Comparison of ENCODE assay signal across 8 cellular contexts in the genomic region with DNA sequence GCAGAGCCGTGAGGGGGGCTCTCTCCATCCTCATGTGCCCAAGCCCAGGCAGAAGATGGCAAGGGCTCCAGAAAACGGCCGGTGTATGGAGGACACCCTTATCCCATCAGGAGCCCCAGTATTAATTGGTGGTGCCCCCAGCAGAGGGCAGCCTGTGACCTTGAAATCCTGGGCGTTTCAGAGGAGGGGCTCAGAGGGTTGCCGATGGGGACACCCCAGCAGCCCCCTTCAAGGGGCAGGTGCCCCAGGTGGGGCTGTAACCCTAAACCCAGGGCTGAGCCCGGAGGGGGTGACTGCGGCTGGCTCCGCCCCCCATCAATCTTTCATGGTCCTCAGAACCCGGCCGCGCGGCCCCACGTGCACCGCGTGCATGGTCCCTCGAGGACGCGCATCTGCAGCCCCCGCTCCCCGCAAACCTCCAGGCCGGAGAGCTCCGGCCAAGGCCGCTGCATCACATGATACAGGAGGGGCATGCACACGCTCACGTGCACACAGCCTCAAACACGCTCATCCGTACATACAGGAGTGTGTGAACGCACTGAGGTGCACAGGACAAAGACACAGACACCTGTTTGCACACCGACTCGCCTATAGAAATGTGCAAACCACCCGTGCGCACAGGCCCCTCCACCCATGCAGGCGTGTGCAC. TPM values are rescaled to one million over a fixed set of nuclear protein-coding genes. Genes with fewer than 3 reads are reported as not detected.
DNase-seq lines count a peak whose midpoint lies in the region; ATAC-seq and TF ChIP-seq lines count a peak whose summit lies in the region.

No MANE protein-coding gene starts in this region.

- peak overlapping the region; percentile 68 for H3K4me2 ChIP-seq in mesenchymal stem cell (ENCODE audit: low read length, poor library complexity, severe bottlenecking)

- H4K91ac ChIP-seq in mesenchymal stem cell (ENCODE audit: low read length): no peak overlapping the region

- H3K4me3 ChIP-seq in SJSA1: peak overlapping the region; percentile 45
- peak overlapping the region; percentile 75 to 96 for H3K4me3 ChIP-seq in mesenchymal stem cell (ENCODE audit: insufficient read depth in 1 of 2, low read depth in 1 of 2, low read length in 2 of 2)
- peak overlapping the region; percentile 59 to 79 (median 70) for H3K4me3 ChIP-seq in tibial nerve

- peak; percentile 70 for DNase-seq in NCI-H82 (lab: John Stamatoyannopoulos, UW)
- no peak for DNase-seq in NCI-H82 treated with DMSO at 0.1 percent for 48 hours (lab: John Stamatoyannopoulos, UW; ENCODE audit: unreplicated experiment)
- no peak for DNase-seq in SJSA1 (ENCODE audit: low read depth in 1 of 2, low spot score in 2 of 2)
- no peak for DNase-seq in mesenchymal stem cell
- DNase-seq in tibial nerve (ENCODE audit: low spot score in 2 of 2): no peak
- DNase-seq in activated CD4-positive, CD25-positive, alpha-beta regulatory T cell (lab: John Stamatoyannopoulos, UW): no peak

- H3K9ac ChIP-seq in mesenchymal stem cell (ENCODE audit: low read length): peak overlapping the region; percentile 83

- H4K8ac ChIP-seq in mesenchymal stem cell (ENCODE audit: low read length): no peak overlapping the region

- H2BK12ac ChIP-seq in mesenchymal stem cell (ENCODE audit: low read length in 2 of 2): no peak overlapping the region

- H3K27me3 ChIP-seq in SJSA1 (replicated peaks) (no peaks in the 10 kb centered on the region), mesenchymal stem cell (ENCODE audit: control insufficient read depth in 1 of 2, insufficient read depth in 1 of 2, low read length in 2 of 2) (no peaks in the 10 kb centered on the region), tibial nerve (no peaks in the 10 kb centered on the region)

- H2BK120ac ChIP-seq in mesenchymal stem cell (ENCODE audit: low read depth, low read length): no peak overlapping the region

- WGBS in mesenchymal stem cell: 42% methylated on average over 33 of the region's 33 CpGs
- 6 to 10% methylated on average over 12 to 29 of the region's 33 CpGs for WGBS in tibial nerve, 2 donors

- H2AFZ ChIP-seq in mesenchymal stem cell (ENCODE audit: low read depth, low read length): no peak overlapping the region

- H3K4me1 ChIP-seq in SJSA1 (replicated peaks) (peaks cover 20% of the 10 kb centered on the region), mesenchymal stem cell (ENCODE audit: control insufficient read depth, insufficient read depth, low read depth, low read length) (peaks cover 17% of the 10 kb centered on the region), tibial nerve (peaks cover 0 to 30% (median 16%) of the 10 kb centered on the region in 4 donors)

- peak overlapping the region in 1 of 2 experiments; percentile 22 for H3K18ac ChIP-seq in mesenchymal stem cell (ENCODE audit: low read depth in 1 of 2, low read length in 2 of 2)

- peak overlapping the region in 1 of 2 experiments; percentile 95 for H3K14ac ChIP-seq in mesenchymal stem cell (ENCODE audit: low read length in 2 of 2)

- H2AK5ac ChIP-seq in mesenchymal stem cell (ENCODE audit: low read length, severe bottlenecking): no peak overlapping the region

- no peak overlapping the region for H2BK5ac ChIP-seq in mesenchymal stem cell (ENCODE audit: low read depth, low read length, poor library complexity, severe bottlenecking)

- no peak for TF ChIP-seq EP300 in tibial nerve (IDR thresholded peaks at IDR 0.05)

- H3K23ac ChIP-seq in mesenchymal stem cell (ENCODE audit: low read length in 2 of 2): peak overlapping the region in 1 of 2 experiments; percentile 90

- no peak overlapping the region for H2BK15ac ChIP-seq in mesenchymal stem cell (ENCODE audit: low read depth, poor library complexity, severe bottlenecking)

- H3K36me3 ChIP-seq in SJSA1: no peaks in the 10 kb centered on the region
- peaks cover 24 to 32% of the 10 kb centered on the region in 2 experiments for H3K36me3 ChIP-seq in mesenchymal stem cell (ENCODE audit: control insufficient read depth in 1 of 2, insufficient read depth in 2 of 2, low read depth in 1 of 2, low read length in 2 of 2)
- peaks cover 0 to 33% (median 0%) of the 10 kb centered on the region in 3 donors for H3K36me3 ChIP-seq in tibial nerve

- TF ChIP-seq POLR2A in tibial nerve (IDR thresholded peaks at IDR 0.05): no peak

- H3K4ac ChIP-seq in mesenchymal stem cell (ENCODE audit: low read depth in 1 of 2, low read length in 2 of 2): no peak overlapping the region

- H3K27ac ChIP-seq in SJSA1: no peak overlapping the region
- peak overlapping the region; percentile 78 for H3K27ac ChIP-seq in cingulate gyrus (ENCODE audit: low read depth, low read length)
- H3K27ac ChIP-seq in mesenchymal stem cell (ENCODE audit: low read length, poor library complexity, severe bottlenecking): no peak overlapping the region
- peak overlapping the region in 3 of 4 donors; percentile 60 to 99 (median 97) for H3K27ac ChIP-seq in tibial nerve

- peaks cover 11% of the 10 kb centered on the region for H3K79me1 ChIP-seq in mesenchymal stem cell (replicated peaks; ENCODE audit: low read length, poor library complexity, severe bottlenecking)

- TF ChIP-seq CTCF in tibial nerve (IDR thresholded peaks at IDR 0.05): peak; percentile 13 to 65 (median 28)

- ATAC-seq in GM18519 (IDR thresholded peaks at IDR 0.05; ENCODE audit: low FRiP score, unreplicated experiment): no peak

- H3K9me3 ChIP-seq in SJSA1 (replicated peaks): no peaks in the 10 kb centered on the region
- H3K9me3 ChIP-seq in mesenchymal stem cell (ENCODE audit: control insufficient read depth, low read length): no peaks in the 10 kb centered on the region
- no peaks in the 10 kb centered on the region for H3K9me3 ChIP-seq in tibial nerve

RNA-seq across cellular contexts. Expression of a gene that starts 1.0 kb away (rescaled TPM):
- 1.2 and 3.4 TPM in 2 replicates for total RNA-seq in SJSA1 (2014; rRNA removed; shearing (Covaris generic))
- 5.6 TPM for polyA plus RNA-seq in mesenchymal stem cell (2013, experiment 1 of 2)
- 5.8 TPM for polyA plus RNA-seq in mesenchymal stem cell (2013, experiment 2 of 2)
- 1 to 10 TPM in 3 of 4 donors, not detected in 1; 1.5 to 5.1 (median 3.9) TPM for total RNA-seq in tibial nerve

RNA-seq across cellular contexts. Expression of a gene that starts 9.9 kb away (rescaled TPM):
- 42.3 and 52.0 TPM in 2 replicates for total RNA-seq in SJSA1 (2014; rRNA removed; shearing (Covaris generic))
- 19.7 TPM for polyA plus RNA-seq in mesenchymal stem cell (2013, experiment 1 of 2)
- polyA plus RNA-seq in mesenchymal stem cell (2013, experiment 2 of 2): 20.2 TPM
- 10 to 100 TPM; 11.1 to 19.0 (median 15.5) TPM for total RNA-seq in tibial nerve

RNA-seq across cellular contexts. Expression of a gene that starts 23.4 kb away (rescaled TPM):
- not detected in 2 replicates for total RNA-seq in SJSA1 (2014; rRNA removed; shearing (Covaris generic))
- polyA plus RNA-seq in mesenchymal stem cell (2013, experiment 1 of 2): 0.04 TPM
- polyA plus RNA-seq in mesenchymal stem cell (2013, experiment 2 of 2): not detected
- under 1 TPM in 3 of 4 donors, not detected in 1; under 0.01 to 0.60 (median 0.59) TPM for total RNA-seq in tibial nerve

RNA-seq across cellular contexts. Expression of a gene that starts 29.3 kb away (rescaled TPM):
- total RNA-seq in SJSA1 (2014; rRNA removed; shearing (Covaris generic)): 2.7 TPM in 1 of 2 replicates, not detected in the other
- polyA plus RNA-seq in mesenchymal stem cell (2013, experiment 1 of 2): 28.4 TPM
- polyA plus RNA-seq in mesenchymal stem cell (2013, experiment 2 of 2): 27.7 TPM
- total RNA-seq in tibial nerve: 100 to 1,000 TPM in 1 of 4 donors, 10 to 100 TPM in 3; 19.0 to 101 (median 29.4) TPM

RNA-seq across cellular contexts. Expression of a gene that starts 49.9 kb away (rescaled TPM):
- total RNA-seq in SJSA1 (2014; rRNA removed; shearing (Covaris generic)): 24.2 and 35.0 TPM in 2 replicates
- polyA plus RNA-seq in mesenchymal stem cell (2013, experiment 1 of 2): 83.2 TPM
- 80.2 TPM for polyA plus RNA-seq in mesenchymal stem cell (2013, experiment 2 of 2)
- 10 to 100 TPM; 12.2 to 38.1 (median 15.7) TPM for total RNA-seq in tibial nerve

Comparison
In these comparisons a context has a peak if more than half of its experiments do, and no peak if none do; other contexts are left out.
1. H3K27ac ChIP-seq: peak in cingulate gyrus (single experiment) and tibial nerve (3 of 4); none in SJSA1 (single experiment) and mesenchymal stem cell (single experiment).
2. Peak in every context shown above with its lines, with median percentiles within 50 percentile points of each other: H3K4me3 ChIP-seq.